20 cellular contexts compared by ENCODE assay signal in the genomic region with DNA sequence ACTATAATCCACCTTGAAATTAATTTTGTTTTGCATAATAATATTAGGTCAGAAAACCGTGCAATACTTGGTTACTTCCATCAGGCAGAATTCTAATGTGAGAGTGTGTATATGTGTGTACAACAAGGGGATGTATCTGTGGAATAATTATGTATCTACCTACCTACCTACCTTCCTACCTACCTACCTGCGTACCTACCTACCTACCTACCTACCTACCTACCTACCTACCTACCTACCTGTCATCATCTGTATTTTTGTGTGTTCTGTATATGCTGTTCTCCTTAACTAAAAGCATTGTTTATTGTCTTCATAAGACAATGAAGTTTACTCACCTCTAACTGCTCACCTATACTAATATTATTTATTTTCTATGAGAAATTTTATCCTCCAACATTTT. TPM values are rescaled to one million over a fixed set of nuclear protein-coding genes. Genes with fewer than 3 reads are reported as not detected.
DNase-seq lines count a peak whose midpoint lies in the region; ATAC-seq and TF ChIP-seq lines count a peak whose summit lies in the region.
"Had no signal": no experiment of that assay in that cellular context is flagged by ENCODE, and none has a peak within 500 bp of the region (broad histone marks: within the 10 kb centered on the region; RNA-seq: fewer than 3 reads in every experiment).

No MANE protein-coding gene starts in this region.

- H3K36me3 Mint-ChIP-seq in dendritic cell treated with granulocyte-macrophage colony-stimulating factor and Interleukin-4, amounts not matched to agents 40 ng/mL and 50 ng/mL, for 4 days (ENCODE audit: low read depth) = peaks cover 12% of the 10 kb centered on the region
- H3K36me3 Mint-ChIP-seq in nephron (ENCODE audit: low read depth) = peaks cover 84% of the 10 kb centered on the region
- no peaks in the 10 kb centered on the region for H3K36me3 Mint-ChIP-seq in natural killer cell
- H3K36me3 Mint-ChIP-seq: CD8-positive, alpha-beta T cell had no signal

- ATAC-seq in Right ventricle myocardium inferior (no peak), GM21528 (IDR thresholded peaks at IDR 0.05; ENCODE audit: low FRiP score, unreplicated experiment) (no peak), GM19035 (IDR thresholded peaks at IDR 0.05; ENCODE audit: unreplicated experiment) (no peak), natural killer cell (no peak)
- ATAC-seq: A549; CD8-positive, alpha-beta T cell had no signal

- no peaks in the 10 kb centered on the region for H3K27me3 Mint-ChIP-seq in dendritic cell treated with granulocyte-macrophage colony-stimulating factor and Interleukin-4, amounts not matched to agents 40 ng/mL and 50 ng/mL, for 4 days
- H3K27me3 Mint-ChIP-seq in nephron (ENCODE audit: low read depth) = peaks cover 3% of the 10 kb centered on the region
- no peaks in the 10 kb centered on the region for H3K27me3 Mint-ChIP-seq in natural killer cell (ENCODE audit: low read depth in 2 of 2)
- H3K27me3 Mint-ChIP-seq: B cell had no signal

- H3K79me2 ChIP-seq in smooth muscle cell (ENCODE audit: low read depth) = peaks cover 57% of the 10 kb centered on the region

- peak overlapping the region; percentile 20 for H3K27ac Mint-ChIP-seq in dendritic cell treated with granulocyte-macrophage colony-stimulating factor and Interleukin-4, amounts not matched to agents 40 ng/mL and 50 ng/mL, for 4 days
- H3K27ac Mint-ChIP-seq in nephron (peak overlapping the region; percentile 28 to 95 (median 72)), natural killer cell (no peak overlapping the region)
- H3K27ac Mint-ChIP-seq: B cell; CD4-positive, alpha-beta T cell; CD8-positive, alpha-beta T cell had no signal

- H3K27me3 ChIP-seq in cardiac muscle cell (no peaks in the 10 kb centered on the region), smooth muscle cell (ENCODE audit: low read depth) (no peaks in the 10 kb centered on the region)
- H3K27me3 ChIP-seq: BLaER1 treated with 17β-estradiol and CSF1 and Interleukin-3, amounts not matched to agents 10 nM and 100 nM had no signal

- H3K9ac ChIP-seq in smooth muscle cell (ENCODE audit: low read depth) = no peak overlapping the region
- H3K9ac ChIP-seq: BLaER1 treated with 17β-estradiol and CSF1 and Interleukin-3, amounts not matched to agents 10 nM and 100 nM had no signal

- no peak for TF ChIP-seq CTCF in cardiac muscle cell (IDR thresholded peaks at IDR 0.05; ENCODE audit: low read depth, low read length)
- no peak for TF ChIP-seq CTCF in nephron (IDR thresholded peaks at IDR 0.05; ENCODE audit: unreplicated experiment in 3 of 3)
- no peak for TF ChIP-seq CTCF in smooth muscle cell (IDR thresholded peaks at IDR 0.05; ENCODE audit: borderline replicate concordance, insufficient read depth, poor library complexity, severe bottlenecking)
- no peak for TF ChIP-seq CTCF in natural killer cell (IDR thresholded peaks at IDR 0.05)

- WGBS in smooth muscle cell (ENCODE audit: low lambda C conversion rate) = 92% methylated on average over 2 of the region's 2 CpGs

- H4K20me1 ChIP-seq in smooth muscle cell (ENCODE audit: low read depth) = peaks cover 100% of the 10 kb centered on the region
- H4K20me1 ChIP-seq: BLaER1 treated with 17β-estradiol and CSF1 and Interleukin-3, amounts not matched to agents 10 nM and 100 nM had no signal

- H3K4me1 ChIP-seq in cardiac muscle cell (ENCODE audit: low read depth) (no peaks in the 10 kb centered on the region), smooth muscle cell (ENCODE audit: low read depth) (no peaks in the 10 kb centered on the region)
- H3K4me1 ChIP-seq: A549, Caco-2 had no signal

- H3F3A ChIP-seq in smooth muscle cell (ENCODE audit: low read depth) = peaks cover 80% of the 10 kb centered on the region

- H3K27ac ChIP-seq in cardiac muscle cell (peak overlapping the region; percentile 37), smooth muscle cell (ENCODE audit: low read depth) (peak overlapping the region; percentile 64)
- H3K27ac ChIP-seq: 22Rv1; A549; BLaER1 treated with 17β-estradiol and CSF1 and Interleukin-3, amounts not matched to agents 10 nM and 100 nM; C4-2B had no signal

- H3K9me3 ChIP-seq in cardiac muscle cell (ENCODE audit: low read depth) (no peaks in the 10 kb centered on the region), smooth muscle cell (replicated peaks; ENCODE audit: low read depth) (no peaks in the 10 kb centered on the region)
- H3K9me3 ChIP-seq: A549; BLaER1 treated with 17β-estradiol and CSF1 and Interleukin-3, amounts not matched to agents 10 nM and 100 nM; Caco-2 had no signal

- H3K4me3 Mint-ChIP-seq in dendritic cell treated with granulocyte-macrophage colony-stimulating factor and Interleukin-4, amounts not matched to agents 40 ng/mL and 50 ng/mL, for 4 days = no peak overlapping the region
- H3K4me3 Mint-ChIP-seq in nephron = no peak overlapping the region
- H3K4me3 Mint-ChIP-seq in natural killer cell = no peak overlapping the region
- H3K4me3 Mint-ChIP-seq: B cell; CD4-positive, alpha-beta T cell; CD8-positive, alpha-beta T cell had no signal

- DNase-seq in cardiac muscle cell (ENCODE audit: low read depth in 1 of 2, low spot score in 1 of 2) (no peak), Right ventricle myocardium inferior (ENCODE audit: missing footprints) (no peak), smooth muscle cell (lab: John Stamatoyannopoulos, UW; ENCODE audit: unreplicated experiment) (no peak), natural killer cell (no peak)
- DNase-seq: AML-193; Caco-2; Calu3; CD4-positive, alpha-beta T cell; CD8-positive, alpha-beta T cell; DMS79 treated with DMSO at 0.1 percent for 48 hours; GF-D8 had no signal

- no peak overlapping the region for H2AFZ ChIP-seq in smooth muscle cell (ENCODE audit: low read depth)

- H3K4me2 ChIP-seq in smooth muscle cell = no peak overlapping the region
- H3K4me2 ChIP-seq: A549; BLaER1 treated with 17β-estradiol and CSF1 and Interleukin-3, amounts not matched to agents 10 nM and 100 nM had no signal

- no peaks in the 10 kb centered on the region for H3K9me3 Mint-ChIP-seq in dendritic cell treated with granulocyte-macrophage colony-stimulating factor and Interleukin-4, amounts not matched to agents 40 ng/mL and 50 ng/mL, for 4 days
- no peaks in the 10 kb centered on the region for H3K9me3 Mint-ChIP-seq in nephron
- H3K9me3 Mint-ChIP-seq in natural killer cell = peaks cover 0 to 2% of the 10 kb centered on the region in 2 donors
- H3K9me3 Mint-ChIP-seq: CD4-positive, alpha-beta T cell; CD8-positive, alpha-beta T cell had no signal

- peaks cover 68% of the 10 kb centered on the region for H3K36me3 ChIP-seq in cardiac muscle cell
- H3K36me3 ChIP-seq in smooth muscle cell (ENCODE audit: low read depth) = peaks cover 40% of the 10 kb centered on the region
- H3K36me3 ChIP-seq: BLaER1 treated with 17β-estradiol and CSF1 and Interleukin-3, amounts not matched to agents 10 nM and 100 nM had no signal

- intact Hi-C loops in Right ventricle myocardium inferior (cut with DNase I) (no loop called here), natural killer cell (cut with micrococcal nuclease) (no loop called here)
- intact Hi-C loops in dendritic cell treated with granulocyte-macrophage colony-stimulating factor and Interleukin-4, amounts not matched to agents 40 ng/mL and 50 ng/mL, for 4 days (cut with micrococcal nuclease) = no loop called here

- H3K4me3 ChIP-seq in cardiac muscle cell = no peak overlapping the region
- no peak overlapping the region for H3K4me3 ChIP-seq in smooth muscle cell
- H3K4me3 ChIP-seq: A549; BLaER1 treated with 17β-estradiol and CSF1 and Interleukin-3, amounts not matched to agents 10 nM and 100 nM had no signal

- peaks cover 34% of the 10 kb centered on the region for H3K4me1 Mint-ChIP-seq in dendritic cell treated with granulocyte-macrophage colony-stimulating factor and Interleukin-4, amounts not matched to agents 40 ng/mL and 50 ng/mL, for 4 days (ENCODE audit: low read depth)
- H3K4me1 Mint-ChIP-seq in nephron = peaks cover 38% of the 10 kb centered on the region
- H3K4me1 Mint-ChIP-seq in natural killer cell = no peaks in the 10 kb centered on the region
- H3K4me1 Mint-ChIP-seq: B cell had no signal

RNA-seq across cellular contexts. Expression of a gene that starts 52.8 kb away (rescaled TPM):
- total RNA-seq in cardiac muscle cell (414 and 618 TPM in 2 replicates), Right ventricle myocardium inferior (41.2 TPM), smooth muscle cell (2,724 and 3,065 TPM in 2 replicates), natural killer cell (10 to 100 TPM in 2 of 3 donors, 1 to 10 TPM in 1; 2.3 to 60.1 (median 28.4) TPM)
- polyA plus RNA-seq in cardiac muscle cell (184 and 273 TPM in 2 replicates), smooth muscle cell (551 and 702 TPM in 2 replicates)
- total RNA-seq: B cell had no signal

Comparison
In these comparisons a context has a peak if more than half of its experiments do, and no peak if none do; other contexts are left out.
1. H3K27ac Mint-ChIP-seq: peak in dendritic cell treated with granulocyte-macrophage colony-stimulating factor and Interleukin-4, amounts not matched to agents 40 ng/mL and 50 ng/mL, for 4 days (single experiment) and nephron (3 of 3); none in natural killer cell (0 of 2).